2 cellular contexts compared by ENCODE assay signal in genomic region chr13:30881191-30881651, GRCh38.
TF ChIP-seq lines count a peak whose summit lies in the region.

No MANE protein-coding gene starts in this region.

TF ChIP-seq in SK-N-SH, 30 proteins besides CTCF, POLR2A, EP300 and RAD21 (continued from another document):
- TF ChIP-seq PBX3 (IDR thresholded peaks at IDR 0.05) = no peak
- no peak for TF ChIP-seq TAF1 (IDR thresholded peaks at IDR 0.05; ENCODE audit: borderline replicate concordance, low read depth, low read length)
- TF ChIP-seq EZH2phosphoT487 (IDR thresholded peaks at IDR 0.05; ENCODE audit: borderline replicate concordance, low read depth) = no peak
- TF ChIP-seq SIN3A (IDR thresholded peaks at IDR 0.05; ENCODE audit: borderline replicate concordance, low read depth, low read length) = no peak
- TF ChIP-seq MAX (IDR thresholded peaks at IDR 0.05; ENCODE audit: low read depth) = no peak
- no peak for TF ChIP-seq TCF12 (IDR thresholded peaks at IDR 0.05)
- no peak for TF ChIP-seq NRF1 (IDR thresholded peaks at IDR 0.05; ENCODE audit: low read depth, low read length)
- no peak for TF ChIP-seq IRF3 (IDR thresholded peaks at IDR 0.05; ENCODE audit: low read depth, low read length)
- TF ChIP-seq ELF1 (IDR thresholded peaks at IDR 0.05) = no peak
- TF ChIP-seq FOXM1 (IDR thresholded peaks at IDR 0.05; ENCODE audit: low read depth) = no peak
- no peak for TF ChIP-seq GABPA (IDR thresholded peaks at IDR 0.05; ENCODE audit: low read depth)
- TF ChIP-seq CHD2 (IDR thresholded peaks at IDR 0.05; ENCODE audit: low read length, partially characterized antibody) = no peak

TF ChIP-seq in SK-N-SH treated with all-trans-retinoic acid at 6 μM for 48 hours, 23 proteins besides CTCF, POLR2A, EP300 and RAD21 (continued from another document):
- no peak for TF ChIP-seq POU6F1 (CRISPR knock-in tag; IDR thresholded peaks at IDR 0.05; ENCODE audit: borderline replicate concordance, low read depth)
